In the genomic region with DNA sequence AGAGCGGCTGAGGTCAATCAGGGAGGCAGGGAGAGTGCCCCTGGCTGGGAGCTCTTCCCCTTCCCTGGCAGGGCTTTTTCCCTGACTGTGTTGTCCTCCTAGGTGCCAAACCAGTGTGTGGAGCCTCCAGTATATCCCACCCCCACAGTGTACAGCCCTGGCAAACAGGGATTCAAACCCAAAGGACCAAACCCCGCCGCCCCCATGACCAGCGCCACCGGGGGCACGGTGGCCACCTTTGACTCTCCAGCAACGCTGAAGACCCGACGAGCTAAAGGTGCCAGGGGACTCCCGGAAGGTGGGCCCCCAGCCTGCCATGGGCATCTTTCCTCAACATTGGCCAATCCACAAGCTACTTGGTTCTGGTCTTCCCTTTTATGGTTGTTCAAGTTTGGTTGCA, we compare ENCODE assay signal across 7 cellular contexts. TPM values are rescaled to one million over a fixed set of nuclear protein-coding genes. Genes with fewer than 3 reads are reported as not detected.
"Had no signal": no experiment of that assay in that cellular context is flagged by ENCODE, and none has a peak within 500 bp of the region (broad histone marks: within the 10 kb centered on the region; RNA-seq: fewer than 3 reads in every experiment).

No MANE protein-coding gene starts in this region.

- H3K27ac ChIP-seq: HL-60 had no signal

- H3K27me3 Mint-ChIP-seq: IgD-negative memory B cell had no signal

- H2AFZ ChIP-seq: GM23338 had no signal

- DNase-seq: H9, HCEC 1CT, KBM-7 had no signal

- H3K27ac Mint-ChIP-seq: GM23338 had no signal

- ATAC-seq: GM23338, HepG2 had no signal

- H3K9me3 Mint-ChIP-seq: GM23338 had no signal

- H3K4me3 ChIP-seq: GM23338 had no signal

- H3K4me3 Mint-ChIP-seq: GM23338, H9 had no signal

RNA-seq across cellular contexts. Expression of a gene that starts 36.9 kb away (rescaled TPM):
- total RNA-seq: HepG2 had no signal
- polyA plus RNA-seq: HepG2 had no signal
